In the genomic region with DNA sequence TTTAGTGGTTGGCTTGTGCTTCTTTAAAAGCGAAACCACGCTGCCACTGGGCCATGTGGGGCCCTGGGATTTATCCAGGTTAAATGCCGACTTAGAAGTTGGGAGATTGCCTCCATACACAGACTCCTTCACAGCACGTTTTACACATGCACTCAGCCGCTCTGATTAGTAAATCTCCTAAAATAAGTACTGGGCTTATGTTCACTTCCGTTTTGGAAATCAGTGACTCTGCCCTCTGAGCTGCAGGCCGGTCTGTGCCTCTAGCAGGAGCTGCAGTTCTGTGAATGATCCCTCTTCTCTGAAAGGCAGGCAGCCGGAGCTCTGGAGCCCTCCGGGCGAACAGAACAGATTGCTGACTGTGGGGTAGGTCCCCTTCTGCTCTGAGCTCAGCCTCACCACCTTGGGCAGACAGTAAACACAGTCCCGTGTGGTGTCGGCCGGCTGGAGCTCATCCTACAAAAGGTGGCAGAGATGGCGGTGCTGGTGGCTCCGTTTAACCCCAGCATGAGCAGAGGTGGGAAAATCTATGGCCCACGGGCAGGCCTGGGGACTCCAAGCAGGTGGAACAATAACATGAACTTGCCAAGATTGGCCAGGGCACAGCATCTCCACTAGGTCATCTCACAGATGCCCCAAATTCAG, we compare ENCODE assay signal across 9 cellular contexts. TPM values are rescaled to one million over a fixed set of nuclear protein-coding genes. Genes with fewer than 3 reads are reported as not detected.
DNase-seq lines count a peak whose midpoint lies in the region; ATAC-seq and TF ChIP-seq lines count a peak whose summit lies in the region.
"Had no signal": no experiment of that assay in that cellular context is flagged by ENCODE, and none has a peak within 500 bp of the region (broad histone marks: within the 10 kb centered on the region; RNA-seq: fewer than 3 reads in every experiment).

No MANE protein-coding gene starts in this region.

- H3K4me2 ChIP-seq in SK-N-SH = no peak overlapping the region

- H3K9me2 ChIP-seq in SK-N-SH = no peaks in the 10 kb centered on the region

- H4K20me1 ChIP-seq in SK-N-SH (ENCODE audit: insufficient read depth) = no peaks in the 10 kb centered on the region

- H3K27me3 ChIP-seq in SK-N-SH (ENCODE audit: insufficient read depth) = no peaks in the 10 kb centered on the region
- H3K27me3 ChIP-seq in mucosa of stomach (ENCODE audit: control insufficient read depth, insufficient read depth, low read length) = no peaks in the 10 kb centered on the region
- H3K27me3 ChIP-seq in aorta (ENCODE audit: control insufficient read depth in 1 of 2, insufficient read depth in 2 of 2, low read length in 1 of 2) = no peaks in the 10 kb centered on the region

- H3K4me3 ChIP-seq in SK-N-SH (ENCODE audit: low read depth in 2 of 2, low read length in 1 of 2) (no peak overlapping the region), mucosa of stomach (ENCODE audit: low read length) (no peak overlapping the region), aorta (ENCODE audit: low read length in 2 of 2) (no peak overlapping the region)

- no peaks in the 10 kb centered on the region for H3K79me2 ChIP-seq in SK-N-SH (ENCODE audit: insufficient read depth)

- no peak overlapping the region for H2AFZ ChIP-seq in SK-N-SH (ENCODE audit: low read depth)

- H3K4me1 ChIP-seq in SK-N-SH (ENCODE audit: control insufficient read depth in 1 of 2, insufficient read depth in 2 of 2, low read depth in 1 of 2, low read length in 1 of 2) (peaks cover 0 to 3% of the 10 kb centered on the region in 2 experiments; a peak in 1 of 4 replicates), mucosa of stomach (ENCODE audit: control insufficient read depth, insufficient read depth, low read length) (peaks cover 17% of the 10 kb centered on the region), aorta (ENCODE audit: control insufficient read depth in 1 of 2, insufficient read depth in 2 of 2, low read length in 2 of 2) (peaks cover 0 to 2% of the 10 kb centered on the region in 2 donors)

- CTCF ChIA-PET in SK-N-SH (lab: Yijun Ruan, JAX) = interaction anchor here (0.8 to 5.1 kb wide), 5 partner anchors 17 to 145 kb away, joined by 3 to 31 read pairs (median 8); no protein-coding TSS in a partner anchor

- H3F3A ChIP-seq in SK-N-SH (replicated peaks; ENCODE audit: insufficient read depth) = no peaks in the 10 kb centered on the region

- H3K9me3 ChIP-seq in SK-N-SH (no peaks in the 10 kb centered on the region), mucosa of stomach (ENCODE audit: control insufficient read depth, low read length) (no peaks in the 10 kb centered on the region), aorta (ENCODE audit: control insufficient read depth, low read length) (no peaks in the 10 kb centered on the region)

- no peaks in the 10 kb centered on the region for H3K36me3 ChIP-seq in SK-N-SH (replicated peaks in 1 of 2; ENCODE audit: control insufficient read depth in 1 of 2, insufficient read depth in 2 of 2, low read length in 1 of 2)
- no peaks in the 10 kb centered on the region for H3K36me3 ChIP-seq in mucosa of stomach (ENCODE audit: control insufficient read depth, insufficient read depth, low read length)
- no peaks in the 10 kb centered on the region for H3K36me3 ChIP-seq in aorta (ENCODE audit: control insufficient read depth in 1 of 2, insufficient read depth in 2 of 2, low read length in 1 of 2)

- no peak for TF ChIP-seq CTCF in SK-N-SH (IDR thresholded peaks at IDR 0.05)

- DNase-seq in SK-N-SH = peak; percentile 49
- peak; percentile 70 for DNase-seq in epidermal melanocyte (ENCODE audit: insufficient read length, low spot score)
- peak in 1 of 2 donors; percentile 78 for DNase-seq in aorta
- DNase-seq in SKM-1 (lab: John Stamatoyannopoulos, UW; ENCODE audit: unreplicated experiment) = no peak
- no peak for DNase-seq in stimulated activated CD4-positive, alpha-beta T cell treated with anti-CD3 and anti-CD28 coated beads, Interleukin-4, amount 100 ng/mL, for 1 hour

- intact Hi-C loops in aorta (cut with DNase I) = loop anchor here (1.0 to 5.0 kb wide), 3 partner anchors 16 to 92 kb away; no protein-coding TSS in a partner anchor

- no peak for ATAC-seq in SK-N-SH treated with all-trans-retinoic acid at 6 μM for 48 hours
- peak; percentile 82 for ATAC-seq in aorta (ENCODE audit: low FRiP score)
- no peak for ATAC-seq in GM19395 (IDR thresholded peaks at IDR 0.05; ENCODE audit: unreplicated experiment)

- no peak overlapping the region for H3K27ac ChIP-seq in SK-N-SH (ENCODE audit: low read depth in 2 of 2, low read length in 1 of 2)
- H3K27ac ChIP-seq in aorta (ENCODE audit: low read depth in 1 of 2, low read length in 2 of 2) = peak overlapping the region; percentile 6 to 73
- H3K27ac ChIP-seq: VCaP had no signal

- no peak overlapping the region for H3K9ac ChIP-seq in SK-N-SH
- peak overlapping the region; percentile 1 for H3K9ac ChIP-seq in mucosa of stomach (ENCODE audit: low read length)

- WGBS in SK-N-SH (ENCODE audit: low lambda C conversion rate) = 91% methylated on average over 11 of the region's 16 CpGs
- WGBS in aorta, 2 donors = 6% methylated on average over 16 of the region's 16 CpGs

- no peak for TF ChIP-seq EP300 in SK-N-SH (IDR thresholded peaks at IDR 0.05; ENCODE audit: borderline replicate concordance in 1 of 2, low read depth in 1 of 2, low read length in 1 of 2)

- no peak for TF ChIP-seq RAD21 in SK-N-SH (IDR thresholded peaks at IDR 0.05; ENCODE audit: low read length)

- POLR2A ChIA-PET in SK-N-SH (lab: Yijun Ruan, JAX) = no interaction called here

TF ChIP-seq in SK-N-SH, 30 proteins besides CTCF, POLR2A, EP300 and RAD21 (continues in another document):
- TF ChIP-seq SIN3A (IDR thresholded peaks at IDR 0.05; ENCODE audit: borderline replicate concordance, low read depth, low read length) = no peak
- no peak for TF ChIP-seq CHD2 (IDR thresholded peaks at IDR 0.05; ENCODE audit: low read length, partially characterized antibody)
- TF ChIP-seq, protein P1, sequence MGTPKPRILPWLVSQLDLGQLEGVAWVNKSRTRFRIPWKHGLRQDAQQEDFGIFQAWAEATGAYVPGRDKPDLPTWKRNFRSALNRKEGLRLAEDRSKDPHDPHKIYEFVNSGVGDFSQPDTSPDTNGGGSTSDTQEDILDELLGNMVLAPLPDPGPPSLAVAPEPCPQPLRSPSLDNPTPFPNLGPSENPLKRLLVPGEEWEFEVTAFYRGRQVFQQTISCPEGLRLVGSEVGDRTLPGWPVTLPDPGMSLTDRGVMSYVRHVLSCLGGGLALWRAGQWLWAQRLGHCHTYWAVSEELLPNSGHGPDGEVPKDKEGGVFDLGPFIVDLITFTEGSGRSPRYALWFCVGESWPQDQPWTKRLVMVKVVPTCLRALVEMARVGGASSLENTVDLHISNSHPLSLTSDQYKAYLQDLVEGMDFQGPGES (IDR thresholded peaks at IDR 0.05; ENCODE audit: low read depth, low read length) = no peak
- TF ChIP-seq, protein P2, sequence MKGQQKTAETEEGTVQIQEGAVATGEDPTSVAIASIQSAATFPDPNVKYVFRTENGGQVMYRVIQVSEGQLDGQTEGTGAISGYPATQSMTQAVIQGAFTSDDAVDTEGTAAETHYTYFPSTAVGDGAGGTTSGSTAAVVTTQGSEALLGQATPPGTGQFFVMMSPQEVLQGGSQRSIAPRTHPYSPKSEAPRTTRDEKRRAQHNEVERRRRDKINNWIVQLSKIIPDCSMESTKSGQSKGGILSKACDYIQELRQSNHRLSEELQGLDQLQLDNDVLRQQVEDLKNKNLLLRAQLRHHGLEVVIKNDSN (IDR thresholded peaks at IDR 0.05; ENCODE audit: borderline replicate concordance, low read depth) = no peak
- no peak for TF ChIP-seq SMC3 (IDR thresholded peaks at IDR 0.05; ENCODE audit: low read depth, low read length)

TF ChIP-seq in SK-N-SH treated with all-trans-retinoic acid at 6 μM for 48 hours, 23 proteins besides CTCF, POLR2A, EP300 and RAD21 (continues in another document):
- TF ChIP-seq PPARA (CRISPR knock-in tag; IDR thresholded peaks at IDR 0.05; ENCODE audit: borderline replicate concordance) = no peak
- TF ChIP-seq BACH2 (CRISPR knock-in tag; IDR thresholded peaks at IDR 0.05; ENCODE audit: borderline replicate concordance) = no peak
- no peak for TF ChIP-seq OSR1 (CRISPR knock-in tag; IDR thresholded peaks at IDR 0.05)
- TF ChIP-seq TCF4 (CRISPR knock-in tag; IDR thresholded peaks at IDR 0.05; ENCODE audit: borderline replicate concordance) = no peak
- TF ChIP-seq, protein P3, sequence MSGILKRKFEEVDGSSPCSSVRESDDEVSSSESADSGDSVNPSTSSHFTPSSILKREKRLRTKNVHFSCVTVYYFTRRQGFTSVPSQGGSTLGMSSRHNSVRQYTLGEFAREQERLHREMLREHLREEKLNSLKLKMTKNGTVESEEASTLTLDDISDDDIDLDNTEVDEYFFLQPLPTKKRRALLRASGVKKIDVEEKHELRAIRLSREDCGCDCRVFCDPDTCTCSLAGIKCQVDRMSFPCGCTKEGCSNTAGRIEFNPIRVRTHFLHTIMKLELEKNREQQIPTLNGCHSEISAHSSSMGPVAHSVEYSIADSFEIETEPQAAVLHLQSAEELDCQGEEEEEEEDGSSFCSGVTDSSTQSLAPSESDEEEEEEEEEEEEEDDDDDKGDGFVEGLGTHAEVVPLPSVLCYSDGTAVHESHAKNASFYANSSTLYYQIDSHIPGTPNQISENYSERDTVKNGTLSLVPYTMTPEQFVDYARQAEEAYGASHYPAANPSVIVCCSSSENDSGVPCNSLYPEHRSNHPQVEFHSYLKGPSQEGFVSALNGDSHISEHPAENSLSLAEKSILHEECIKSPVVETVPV (CRISPR knock-in tag; IDR thresholded peaks at IDR 0.05) = no peak

RNA-seq across cellular contexts. Expression of a gene that starts 9.8 kb away (rescaled TPM):
- polyA plus RNA-seq in SK-N-SH (2012; rRNA removed) (0.10 and 0.19 TPM in 2 replicates), aorta (10 to 100 TPM; 11.1 to 22.3 TPM)
- polyA plus RNA-seq in SK-N-SH (2012; cell fraction: cytosol; rRNA removed) = 0.06 and 0.18 TPM in 2 replicates
- polyA plus RNA-seq in SK-N-SH (2012; cell fraction: nucleus; rRNA removed) = 0.75 and 1.1 TPM in 2 replicates
- 1 to 10 TPM; 3.7 to 4.5 TPM for total RNA-seq in aorta

RNA-seq across cellular contexts. Expression of a gene that starts 27.1 kb away (rescaled TPM):
- polyA plus RNA-seq in SK-N-SH (2012; rRNA removed) (47.3 and 60.9 TPM in 2 replicates), aorta (100 to 1,000 TPM; 100 to 105 TPM)
- polyA plus RNA-seq in SK-N-SH (2012; cell fraction: cytosol; rRNA removed) = 62.7 and 74.9 TPM in 2 replicates
- polyA plus RNA-seq in SK-N-SH (2012; cell fraction: nucleus; rRNA removed) = 51.7 and 73.1 TPM in 2 replicates
- total RNA-seq in aorta = 100 to 1,000 TPM; 234 to 348 TPM

RNA-seq across cellular contexts. Expression of a gene that starts 34.0 kb away (rescaled TPM):
- polyA plus RNA-seq in SK-N-SH (2012; rRNA removed) (not detected in 2 replicates), aorta (not detected)
- not detected in 2 replicates for polyA plus RNA-seq in SK-N-SH (2012; cell fraction: cytosol; rRNA removed)
- not detected in 2 replicates for polyA plus RNA-seq in SK-N-SH (2012; cell fraction: nucleus; rRNA removed)
- total RNA-seq in aorta = not detected

Comparison
In these comparisons a context has a peak if more than half of its experiments do, and no peak if none do; other contexts are left out.
1. DNase-seq: peak in SK-N-SH (single experiment) and epidermal melanocyte (single experiment); none in SKM-1 (single experiment) and stimulated activated CD4-positive, alpha-beta T cell treated with anti-CD3 and anti-CD28 coated beads, Interleukin-4, amount 100 ng/mL, for 1 hour (single experiment).
2. H3K27ac ChIP-seq: peak in aorta (2 of 2); none in SK-N-SH (0 of 2).
3. RNA of a gene that starts 9.8 kb away (polyA plus RNA-seq): 11.1 to 22.3 TPM in aorta; 0.06 to 1.1 TPM in SK-N-SH; every median in the first group is over 4 times any median in the second.